Comparison of ENCODE assay signal across 8 cellular contexts in the genomic region with DNA sequence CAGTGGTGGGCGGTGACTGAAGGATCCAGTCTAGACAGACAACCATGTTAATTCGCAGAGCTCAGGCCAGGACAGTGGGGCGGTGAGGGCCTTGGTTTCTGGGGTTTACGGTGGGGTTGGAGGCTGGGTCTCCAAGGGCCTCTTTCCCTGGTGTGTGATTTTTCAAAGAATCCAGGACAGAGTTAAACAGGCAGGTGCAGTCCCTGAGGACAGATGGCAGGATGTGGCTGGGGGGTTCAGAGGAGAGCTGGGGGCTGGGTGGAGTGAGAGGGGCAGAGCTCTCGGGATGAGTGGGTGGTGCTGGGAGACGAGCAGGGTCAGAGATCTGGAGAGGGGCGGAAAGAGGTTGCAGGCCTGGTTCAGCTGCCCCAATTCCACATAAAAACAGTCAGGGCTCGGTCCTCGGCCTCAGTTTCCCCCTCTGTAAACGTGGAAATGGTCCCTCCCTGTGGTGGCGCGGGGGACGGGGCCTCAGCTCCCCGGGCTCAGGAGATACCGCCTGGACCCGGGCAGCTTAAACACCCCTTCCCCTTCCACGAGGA.
DNase-seq lines count a peak whose midpoint lies in the region; TF ChIP-seq lines count a peak whose summit lies in the region.

No MANE protein-coding gene starts in this region.

- peaks cover 5% of the 10 kb centered on the region for H3K9me3 Mint-ChIP-seq in Calu3 (ENCODE audit: low read depth, unreplicated experiment)
- peaks cover 6% of the 10 kb centered on the region for H3K9me3 Mint-ChIP-seq in neural crest cell

- no peak overlapping the region for H3K27ac ChIP-seq in HUES6 (ENCODE audit: low read depth, low read length)
- peak overlapping the region in 1 of 59 donors; percentile 31 for H3K27ac ChIP-seq in dorsolateral prefrontal cortex

- H3K27me3 Mint-ChIP-seq in Calu3 (ENCODE audit: unreplicated experiment), result peaks cover 32% of the 10 kb centered on the region
- peaks cover 3% of the 10 kb centered on the region for H3K27me3 Mint-ChIP-seq in neural crest cell (ENCODE audit: low read depth)

- no TSS peak for BruUV-seq in Calu3 (replicated peaks; lab: Mats Ljungman, UMichigan)

- H3K4me1 Mint-ChIP-seq in Calu3 (ENCODE audit: low read depth, unreplicated experiment), result peaks cover 28% of the 10 kb centered on the region
- H3K4me1 Mint-ChIP-seq in neural crest cell, result peaks cover 17% of the 10 kb centered on the region

- H3K4me3 ChIP-seq in HUES6 (ENCODE audit: low read depth, low read length), result peak overlapping the region; percentile 62
- H3K4me3 ChIP-seq in dorsolateral prefrontal cortex, result peak overlapping the region in 58 of 59 donors; percentile 43 to 82 (median 66)

- H3K36me3 Mint-ChIP-seq in Calu3 (ENCODE audit: insufficient read depth, unreplicated experiment) (peaks cover 23% of the 10 kb centered on the region), neural crest cell (ENCODE audit: low read depth) (peaks cover 4% of the 10 kb centered on the region)

- H3K4me1 ChIP-seq in HUES6 (ENCODE audit: control insufficient read depth, insufficient read depth, low read length), result peaks cover 4% of the 10 kb centered on the region; the same call in 1 of the 2 replicates

- CTCF ChIA-PET in Calu3 (lab: Charles Lee), result interaction anchor here (0.6 to 1.1 kb wide), 7 partner anchors 9 to 991 kb away, joined by 3 to 6 read pairs (median 3); no protein-coding TSS in a partner anchor

- H3K4me3 Mint-ChIP-seq in Calu3 (ENCODE audit: low read depth, unreplicated experiment) (peak overlapping the region; percentile 61), neural crest cell (peak overlapping the region; percentile 52)

- H3K27me3 ChIP-seq in HUES6 (ENCODE audit: control insufficient read depth, insufficient read depth, low read length) (peaks cover 18% of the 10 kb centered on the region), dorsolateral prefrontal cortex (peaks cover 0 to 10% (median 0%) of the 10 kb centered on the region in 45 donors)

- TF ChIP-seq POLR2A in erythroblast (IDR thresholded peaks at IDR 0.05; ENCODE audit: low read length), result no peak

- no peaks in the 10 kb centered on the region for H3K9me3 ChIP-seq in HUES6 (ENCODE audit: control insufficient read depth, insufficient read depth, low read depth, low read length)

- intact Hi-C loops in Calu3 (cut with micrococcal nuclease; ENCODE audit: unreplicated experiment) (loop anchor here (5.0 kb wide), 2 partner anchors 225 to 820 kb away; no protein-coding TSS in a partner anchor), dorsolateral prefrontal cortex (cut with DNase I) (loop anchor here (2.0 to 5.0 kb wide), 3 partner anchors 820 to 1149 kb away; no protein-coding TSS in a partner anchor)

- peak overlapping the region; percentile 89 for H3K9ac ChIP-seq in HUES6 (ENCODE audit: low read length)

- TF ChIP-seq CTCF in Calu3 (IDR thresholded peaks at IDR 0.05; ENCODE audit: unreplicated experiment) (no peak), dorsolateral prefrontal cortex (IDR thresholded peaks at IDR 0.05 in 54 of 56, conservative IDR thresholded peaks at IDR 0.05 in 2 of 56; ENCODE audit: low read depth in 1 of 56, partially characterized antibody in 56 of 56) (no peak), neural crest cell (conservative IDR thresholded peaks at IDR 0.05) (no peak)

- H3K27ac Mint-ChIP-seq in Calu3 (ENCODE audit: unreplicated experiment) (no peak overlapping the region), neural crest cell (ENCODE audit: unreplicated experiment) (peak overlapping the region; percentile 57)

- no peaks in the 10 kb centered on the region for H3K36me3 ChIP-seq in HUES6 (ENCODE audit: control insufficient read depth, insufficient read depth, low read length)

- DNase-seq in Calu3 (no peak), dorsolateral prefrontal cortex (no peak), neural crest cell (ENCODE audit: low read depth, low spot score) (no peak), erythroblast (lab: John Stamatoyannopoulos, UW) (no peak), NCI-H1048 (lab: John Stamatoyannopoulos, UW) (no peak), cerebellar cortex (ENCODE audit: low spot score) (no peak), AML-193 (lab: John Stamatoyannopoulos, UW) (no peak)
